8 cellular contexts compared by ENCODE assay signal in the genomic region with DNA sequence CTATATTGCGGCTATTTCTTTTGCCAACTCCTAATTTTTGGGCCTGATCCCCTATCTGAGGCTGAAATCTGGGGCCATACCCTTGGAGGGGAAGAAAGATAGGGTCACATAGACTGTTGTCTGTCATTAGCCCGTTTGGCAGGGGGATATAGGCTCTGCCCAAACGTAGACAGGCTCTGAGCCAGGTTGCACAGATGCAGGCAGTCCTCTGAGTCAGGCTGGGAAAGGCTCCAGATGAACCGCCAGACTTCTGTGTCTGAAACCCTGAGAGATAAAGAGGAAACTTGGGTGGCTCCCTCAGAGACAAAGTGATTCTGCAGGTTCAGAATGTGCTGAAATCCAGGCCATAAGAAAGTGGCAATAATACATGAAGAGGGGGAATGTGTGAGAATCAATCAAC. TPM values are rescaled to one million over a fixed set of nuclear protein-coding genes. Genes with fewer than 3 reads are reported as not detected.
DNase-seq lines count a peak whose midpoint lies in the region; ATAC-seq lines count a peak whose summit lies in the region.
"Had no signal": no experiment of that assay in that cellular context is flagged by ENCODE, and none has a peak within 500 bp of the region (broad histone marks: within the 10 kb centered on the region; RNA-seq: fewer than 3 reads in every experiment).

No MANE protein-coding gene starts in this region.

- ATAC-seq in HG03469 (IDR thresholded peaks at IDR 0.05; ENCODE audit: unreplicated experiment) (no peak), GM21360 (IDR thresholded peaks at IDR 0.05; ENCODE audit: unreplicated experiment) (no peak)

- WGBS in thymus = 31% methylated on average over 4 of the region's 4 CpGs

- H3K4me3 ChIP-seq in thymus (ENCODE audit: low read length) = no peak overlapping the region

- H3K36me3 ChIP-seq in thymus (ENCODE audit: control insufficient read depth, insufficient read depth) = no peaks in the 10 kb centered on the region

- H3K9me3 ChIP-seq in thymus (ENCODE audit: control insufficient read depth) = no peaks in the 10 kb centered on the region

- peak; percentile 77 for DNase-seq in LHCN-M2 (ENCODE audit: low read depth)
- peak; percentile 62 for DNase-seq in amniotic stem cell (lab: John Stamatoyannopoulos, UW)
- peak; percentile 56 for DNase-seq in hepatic stellate cell (ENCODE audit: low spot score)
- DNase-seq in NCI-H2029 treated with DMSO at 0.1 percent for 48 hours (lab: John Stamatoyannopoulos, UW) = no peak
- DNase-seq: cortex of kidney had no signal

- H3K27ac ChIP-seq in thymus (ENCODE audit: low read depth) = peak overlapping the region; percentile 3

- no peaks in the 10 kb centered on the region for H3K27me3 ChIP-seq in thymus (ENCODE audit: control insufficient read depth, insufficient read depth)

- peaks cover 18% of the 10 kb centered on the region for H3K4me1 ChIP-seq in thymus (ENCODE audit: control insufficient read depth, insufficient read depth, low read length)

RNA-seq across cellular contexts. Expression of gene CAP1, which starts 4.0 kb away (rescaled TPM):
- 505 and 541 TPM in 2 replicates for total RNA-seq in LHCN-M2 (2014; rRNA removed)
- polyA plus RNA-seq in LHCN-M2 (2012) = 475 TPM
- polyA plus RNA-seq in thymus = 202 TPM
